ENCODE assay signal across 3 cellular contexts in the genomic region with DNA sequence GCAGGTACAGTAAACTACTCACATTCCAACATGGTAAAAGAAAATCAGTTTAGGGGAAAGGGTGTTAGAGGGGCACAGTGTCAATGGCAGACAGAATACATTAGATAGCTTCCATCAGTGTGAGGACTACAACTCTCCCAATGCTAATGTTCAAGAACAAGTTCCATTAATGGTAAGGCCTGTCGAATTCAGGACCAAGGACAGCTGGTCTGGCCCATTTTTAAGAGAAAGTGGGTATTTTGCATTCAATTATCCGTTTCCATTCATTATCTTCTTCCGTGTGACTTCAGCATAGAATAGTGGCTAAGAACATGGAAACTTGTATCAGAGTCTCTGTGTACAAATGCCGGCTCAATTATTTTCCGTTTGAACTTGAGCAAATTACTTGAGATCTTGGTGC.
TF ChIP-seq lines count a peak whose summit lies in the region.

No MANE protein-coding gene starts in this region.

TF ChIP-seq in SK-N-SH, 30 proteins besides CTCF, POLR2A, EP300 and RAD21:
- TF ChIP-seq, protein P1, sequence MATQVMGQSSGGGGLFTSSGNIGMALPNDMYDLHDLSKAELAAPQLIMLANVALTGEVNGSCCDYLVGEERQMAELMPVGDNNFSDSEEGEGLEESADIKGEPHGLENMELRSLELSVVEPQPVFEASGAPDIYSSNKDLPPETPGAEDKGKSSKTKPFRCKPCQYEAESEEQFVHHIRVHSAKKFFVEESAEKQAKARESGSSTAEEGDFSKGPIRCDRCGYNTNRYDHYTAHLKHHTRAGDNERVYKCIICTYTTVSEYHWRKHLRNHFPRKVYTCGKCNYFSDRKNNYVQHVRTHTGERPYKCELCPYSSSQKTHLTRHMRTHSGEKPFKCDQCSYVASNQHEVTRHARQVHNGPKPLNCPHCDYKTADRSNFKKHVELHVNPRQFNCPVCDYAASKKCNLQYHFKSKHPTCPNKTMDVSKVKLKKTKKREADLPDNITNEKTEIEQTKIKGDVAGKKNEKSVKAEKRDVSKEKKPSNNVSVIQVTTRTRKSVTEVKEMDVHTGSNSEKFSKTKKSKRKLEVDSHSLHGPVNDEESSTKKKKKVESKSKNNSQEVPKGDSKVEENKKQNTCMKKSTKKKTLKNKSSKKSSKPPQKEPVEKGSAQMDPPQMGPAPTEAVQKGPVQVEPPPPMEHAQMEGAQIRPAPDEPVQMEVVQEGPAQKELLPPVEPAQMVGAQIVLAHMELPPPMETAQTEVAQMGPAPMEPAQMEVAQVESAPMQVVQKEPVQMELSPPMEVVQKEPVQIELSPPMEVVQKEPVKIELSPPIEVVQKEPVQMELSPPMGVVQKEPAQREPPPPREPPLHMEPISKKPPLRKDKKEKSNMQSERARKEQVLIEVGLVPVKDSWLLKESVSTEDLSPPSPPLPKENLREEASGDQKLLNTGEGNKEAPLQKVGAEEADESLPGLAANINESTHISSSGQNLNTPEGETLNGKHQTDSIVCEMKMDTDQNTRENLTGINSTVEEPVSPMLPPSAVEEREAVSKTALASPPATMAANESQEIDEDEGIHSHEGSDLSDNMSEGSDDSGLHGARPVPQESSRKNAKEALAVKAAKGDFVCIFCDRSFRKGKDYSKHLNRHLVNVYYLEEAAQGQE (IDR thresholded peaks at IDR 0.05; ENCODE audit: low read depth, low read length) = peak; percentile 95
- no peak for TF ChIP-seq RFX5 (IDR thresholded peaks at IDR 0.05; ENCODE audit: low read length)

TF ChIP-seq in SK-N-SH treated with all-trans-retinoic acid at 6 μM for 48 hours, 23 proteins besides CTCF, POLR2A, EP300 and RAD21:
- no peak for TF ChIP-seq CSDC2 (CRISPR knock-in tag; IDR thresholded peaks at IDR 0.05)
- no peak for TF ChIP-seq ZFP30 (CRISPR knock-in tag; IDR thresholded peaks at IDR 0.05)

TF ChIP-seq in IMR-90, 13 proteins besides CTCF, POLR2A, EP300 and RAD21:
- TF ChIP-seq CEBPB (IDR thresholded peaks at IDR 0.05; ENCODE audit: low read depth, low read length) = no peak
- no peak for TF ChIP-seq NFE2L2 (IDR thresholded peaks at IDR 0.05; ENCODE audit: low read depth, low read length)
- no peak for TF ChIP-seq RFX5 (IDR thresholded peaks at IDR 0.05; ENCODE audit: low read depth, low read length)
- no peak for TF ChIP-seq RCOR1 (IDR thresholded peaks at IDR 0.05; ENCODE audit: insufficient replicate concordance, low read length)
- no peak for TF ChIP-seq MAZ (IDR thresholded peaks at IDR 0.05; ENCODE audit: borderline replicate concordance, low read depth, low read length)
